ENCODE assay signal across 21 cellular contexts in the genomic region with DNA sequence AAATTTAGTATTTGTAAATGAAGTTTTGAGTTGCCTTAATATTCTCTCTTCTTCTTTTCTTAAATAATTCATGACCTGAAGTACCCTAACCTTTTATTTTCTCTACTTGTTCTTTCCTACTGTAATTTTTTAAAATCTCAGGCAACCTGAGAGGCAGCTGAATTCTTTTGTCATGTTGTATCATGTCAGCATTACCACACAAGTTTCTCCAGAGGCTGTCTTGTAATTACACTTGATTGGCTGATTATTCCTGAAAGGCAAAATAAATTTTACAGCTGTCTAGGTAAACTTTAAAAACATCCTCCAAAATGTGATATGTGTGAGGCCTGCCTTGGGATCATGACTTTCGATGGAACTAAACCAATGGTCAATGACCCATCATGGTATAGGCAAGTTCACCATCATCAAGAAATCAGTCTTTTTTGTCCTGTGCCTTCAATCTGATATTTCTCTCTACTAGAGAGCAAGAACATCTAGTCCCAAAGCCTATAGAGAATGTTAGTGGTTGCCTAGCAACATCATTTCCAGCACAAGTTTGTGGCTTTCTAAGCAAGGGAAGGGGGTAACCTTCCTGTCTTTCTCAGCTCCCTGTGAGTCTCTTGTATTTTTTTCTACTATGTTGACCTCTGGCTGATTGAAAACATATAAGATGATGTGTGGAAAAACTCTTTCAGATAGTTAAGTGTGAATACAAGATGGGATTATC.
DNase-seq lines count a peak whose midpoint lies in the region; ATAC-seq lines count a peak whose summit lies in the region.
"Had no signal": no experiment of that assay in that cellular context is flagged by ENCODE, and none has a peak within 500 bp of the region (broad histone marks: within the 10 kb centered on the region; RNA-seq: fewer than 3 reads in every experiment).

No MANE protein-coding gene starts in this region.

- H3K36me3 Mint-ChIP-seq in activated CD4-positive, alpha-beta memory T cell treated with anti-CD3 and anti-CD28 coated beads for 36 hours, result peaks cover 4% of the 10 kb centered on the region
- H3K36me3 Mint-ChIP-seq: CD4-positive, alpha-beta memory T cell had no signal

- ATAC-seq in HG02852 (IDR thresholded peaks at IDR 0.05; ENCODE audit: unreplicated experiment), result no peak
- ATAC-seq in GM18870 (IDR thresholded peaks at IDR 0.05; ENCODE audit: unreplicated experiment), result no peak
- ATAC-seq: HCT116, Panc1, SK-N-SH treated with all-trans-retinoic acid at 6 μM for 48 hours, T-cell had no signal

- peaks cover 8% of the 10 kb centered on the region for H3K27me3 Mint-ChIP-seq in activated CD4-positive, alpha-beta memory T cell treated with anti-CD3 and anti-CD28 coated beads for 36 hours

- H3K27ac Mint-ChIP-seq in activated CD4-positive, alpha-beta memory T cell treated with anti-CD3 and anti-CD28 coated beads for 36 hours, result no peak overlapping the region
- H3K27ac Mint-ChIP-seq: CD4-positive, alpha-beta memory T cell; T-cell had no signal

- H3K4me1 Mint-ChIP-seq in activated CD4-positive, alpha-beta memory T cell treated with anti-CD3 and anti-CD28 coated beads for 36 hours (ENCODE audit: low read depth), result peaks cover 9% of the 10 kb centered on the region
- H3K4me1 Mint-ChIP-seq: T-cell had no signal

- intact Hi-C loops in activated CD4-positive, alpha-beta memory T cell treated with anti-CD3 and anti-CD28 coated beads for 36 hours (cut with micrococcal nuclease), result no loop called here

- peak in 2 of 3 experiments; percentile 11 to 57 for DNase-seq in NCI-H1417 (lab: John Stamatoyannopoulos, UW)
- DNase-seq in NCI-H1417 treated with DMSO at 0.1 percent for 48 hours (lab: John Stamatoyannopoulos, UW), result no peak
- DNase-seq in Kasumi-1 (lab: John Stamatoyannopoulos, UW), result peak; percentile 5 to 9
- DNase-seq in astrocyte of the hippocampus (ENCODE audit: low read depth, low spot score), result peak; percentile 25
- peak; percentile 41 for DNase-seq in left kidney (ENCODE audit: low read depth, low spot score)
- no peak for DNase-seq in activated CD4-positive, alpha-beta memory T cell treated with anti-CD3 and anti-CD28 coated beads for 36 hours
- DNase-seq: 8988T; CD4-positive, alpha-beta memory T cell; EL; GF-D8; NCI-H1092 treated with DMSO at 0.1 percent for 48 hours; NCI-H1694 treated with DMSO at 0.1 percent for 48 hours; NCI-H2081 treated with DMSO at 0.1 percent for 48 hours; NCI-H774; NK-92 treated with Interleukin-12 subunit alpha and Interleukin-12 subunit beta, amount 100 ng/mL, for 24 hours; T-cell had no signal

- H3K4me3 Mint-ChIP-seq in activated CD4-positive, alpha-beta memory T cell treated with anti-CD3 and anti-CD28 coated beads for 36 hours, result no peak overlapping the region
- H3K4me3 Mint-ChIP-seq: CD4-positive, alpha-beta memory T cell; T-cell had no signal

- POLR2A ChIA-PET in activated CD4-positive, alpha-beta memory T cell treated with anti-CD3 and anti-CD28 coated beads for 36 hours (lab: Charles Lee), result no interaction called here

- CTCF ChIA-PET in activated CD4-positive, alpha-beta memory T cell treated with anti-CD3 and anti-CD28 coated beads for 36 hours (lab: Charles Lee), result no interaction called here

- peaks cover 11% of the 10 kb centered on the region for H3K9me3 Mint-ChIP-seq in activated CD4-positive, alpha-beta memory T cell treated with anti-CD3 and anti-CD28 coated beads for 36 hours

Comparison
In these comparisons a context has a peak if more than half of its experiments do, and no peak if none do; other contexts are left out.
1. DNase-seq: peak in NCI-H1417 (2 of 3), Kasumi-1 (2 of 2), astrocyte of the hippocampus (single experiment) and left kidney (single experiment); none in NCI-H1417 treated with DMSO at 0.1 percent for 48 hours (single experiment) and activated CD4-positive, alpha-beta memory T cell treated with anti-CD3 and anti-CD28 coated beads for 36 hours (single experiment).